ENCODE assay signal across 15 cellular contexts in genomic region chr10:30056281-30056680, GRCh38. TPM values are rescaled to one million over a fixed set of nuclear protein-coding genes. Genes with fewer than 3 reads are reported as not detected.
DNase-seq lines count a peak whose midpoint lies in the region; ATAC-seq, FAIRE-seq and TF ChIP-seq lines count a peak whose summit lies in the region.
"Had no signal": no experiment of that assay in that cellular context is flagged by ENCODE, and none has a peak within 500 bp of the region (broad histone marks: within the 10 kb centered on the region; RNA-seq: fewer than 3 reads in every experiment).

No MANE protein-coding gene starts in this region.

- H3K36me3 Mint-ChIP-seq in neural progenitor cell: no peaks in the 10 kb centered on the region
- no peaks in the 10 kb centered on the region for H3K36me3 Mint-ChIP-seq in activated CD4-positive, alpha-beta T cell treated with anti-CD3 and anti-CD28 coated beads for 36 hours (ENCODE audit: low read depth)
- H3K36me3 Mint-ChIP-seq: immature natural killer cell had no signal

- peaks cover 7% of the 10 kb centered on the region for H4K20me1 ChIP-seq in neural progenitor cell (ENCODE audit: low read depth)

- peak overlapping the region; percentile 83 for H3K4me2 ChIP-seq in neural progenitor cell

- CTCF ChIA-PET in activated CD4-positive, alpha-beta T cell treated with anti-CD3 and anti-CD28 coated beads for 36 hours (lab: Charles Lee): no interaction called here

- H3F3A ChIP-seq in neural progenitor cell (ENCODE audit: low read depth): peaks cover 35% of the 10 kb centered on the region

- ATAC-seq in left ventricle myocardium superior (no peak), GM19395 (IDR thresholded peaks at IDR 0.05; ENCODE audit: unreplicated experiment) (no peak)
- ATAC-seq in activated CD4-positive, alpha-beta T cell treated with anti-CD3 and anti-CD28 coated beads for 36 hours: no peak
- ATAC-seq: sciatic nerve had no signal

- no peak overlapping the region for H2AFZ ChIP-seq in neural progenitor cell (replicated peaks)

- H3K27me3 ChIP-seq in right atrium auricular region (no peaks in the 10 kb centered on the region), neural progenitor cell (peaks cover 32% of the 10 kb centered on the region), small intestine (ENCODE audit: control insufficient read depth in 2 of 2, insufficient read depth in 2 of 2, low read length in 2 of 2) (peaks cover 0 to 7% of the 10 kb centered on the region in 2 donors)
- H3K27me3 ChIP-seq: vagina had no signal

- TF ChIP-seq CTCF in right atrium auricular region (IDR thresholded peaks at IDR 0.05) (no peak), neural progenitor cell (IDR thresholded peaks at IDR 0.05) (no peak)

- H3K4me1 ChIP-seq in right atrium auricular region (peaks cover 0 to 63% of the 10 kb centered on the region in 2 donors), neural progenitor cell (peaks cover 37% of the 10 kb centered on the region), small intestine (ENCODE audit: control insufficient read depth in 2 of 2, insufficient read depth in 1 of 2, low read depth in 1 of 2, low read length in 1 of 2) (no peaks in the 10 kb centered on the region)

- H3K27ac Mint-ChIP-seq in neural progenitor cell: no peak overlapping the region
- H3K27ac Mint-ChIP-seq in activated CD4-positive, alpha-beta T cell treated with anti-CD3 and anti-CD28 coated beads for 36 hours: no peak overlapping the region
- H3K27ac Mint-ChIP-seq: activated CD4-positive, alpha-beta T cell treated with anti-CD3 and anti-CD28 coated beads, Interleukin-2, amount 10 ng/mL, durations not matched to agents 7 days and 5 days; immature natural killer cell had no signal

- FAIRE-seq in endometrium (lab: Jason Lieb, UNC): peak; percentile 39
- FAIRE-seq in small intestine (lab: Jason Lieb, UNC): no peak

- no peak overlapping the region for H3K4me3 Mint-ChIP-seq in neural progenitor cell
- no peak overlapping the region for H3K4me3 Mint-ChIP-seq in activated CD4-positive, alpha-beta T cell treated with anti-CD3 and anti-CD28 coated beads for 36 hours
- H3K4me3 Mint-ChIP-seq: activated CD4-positive, alpha-beta T cell treated with anti-CD3 and anti-CD28 coated beads, Interleukin-2, amount 10 ng/mL, durations not matched to agents 7 days and 5 days; immature natural killer cell had no signal

- H3K4me3 ChIP-seq in right atrium auricular region: peak overlapping the region in 1 of 2 donors; percentile 95
- no peak overlapping the region for H3K4me3 ChIP-seq in neural progenitor cell
- H3K4me3 ChIP-seq in small intestine (ENCODE audit: low read depth in 1 of 2, low read length in 2 of 2): no peak overlapping the region
- H3K4me3 ChIP-seq: vagina had no signal

- peak overlapping the region; percentile 94 to 95 for H3K27ac ChIP-seq in right atrium auricular region
- no peak overlapping the region for H3K27ac ChIP-seq in neural progenitor cell
- H3K27ac ChIP-seq in small intestine (ENCODE audit: low read depth in 1 of 2, low read length in 1 of 2): no peak overlapping the region

- WGBS in small intestine, 3 donors: 38 to 67% (median 45%) methylated on average over 1 of the region's 1 CpG

- DNase-seq in right atrium auricular region (ENCODE audit: low spot score) (no peak), left ventricle myocardium superior (no peak), neural progenitor cell (ENCODE audit: low spot score) (no peak), small intestine (no peak)
- DNase-seq in activated CD4-positive, alpha-beta T cell treated with anti-CD3 and anti-CD28 coated beads for 36 hours: no peak
- DNase-seq in activated CD4-positive, alpha-beta T cell treated with anti-CD3 and anti-CD28 coated beads, Interleukin-2, amount 50 U/mL, for 4 hours: no peak
- DNase-seq: activated CD4-positive, alpha-beta T cell treated with anti-CD3 and anti-CD28 coated beads, Interleukin-2, amount 10 ng/mL, durations not matched to agents 7 days and 5 days; activated effector memory CD4-positive, alpha-beta T cell treated with Interleukin-2 at 50 U/mL for 16 hours; DMS79; erythroblast; immature natural killer cell had no signal

- H3K9ac ChIP-seq in neural progenitor cell: no peak overlapping the region

- H3K27me3 Mint-ChIP-seq in neural progenitor cell (ENCODE audit: insufficient read depth, low read depth): peaks cover 7% of the 10 kb centered on the region
- H3K27me3 Mint-ChIP-seq in activated CD4-positive, alpha-beta T cell treated with anti-CD3 and anti-CD28 coated beads for 36 hours: peaks cover 42% of the 10 kb centered on the region

- H3K9me3 ChIP-seq in right atrium auricular region (no peaks in the 10 kb centered on the region), neural progenitor cell (ENCODE audit: low read depth) (no peaks in the 10 kb centered on the region), small intestine (ENCODE audit: control insufficient read depth, low read depth) (no peaks in the 10 kb centered on the region)
- H3K9me3 ChIP-seq: vagina had no signal

- H3K36me3 ChIP-seq in right atrium auricular region: no peaks in the 10 kb centered on the region
- H3K36me3 ChIP-seq in neural progenitor cell: no peaks in the 10 kb centered on the region
- no peaks in the 10 kb centered on the region for H3K36me3 ChIP-seq in small intestine (ENCODE audit: control insufficient read depth in 2 of 2, insufficient read depth in 2 of 2, low read length in 2 of 2)
- H3K36me3 ChIP-seq: vagina had no signal

- POLR2A ChIA-PET in activated CD4-positive, alpha-beta T cell treated with anti-CD3 and anti-CD28 coated beads for 36 hours (lab: Charles Lee): no interaction called here

- H3K4me1 Mint-ChIP-seq in neural progenitor cell: peaks cover 32% of the 10 kb centered on the region
- H3K4me1 Mint-ChIP-seq in activated CD4-positive, alpha-beta T cell treated with anti-CD3 and anti-CD28 coated beads for 36 hours: peaks cover 5% of the 10 kb centered on the region

- intact Hi-C loops in left ventricle myocardium superior (cut with micrococcal nuclease): no loop called here
- intact Hi-C loops in activated CD4-positive, alpha-beta T cell treated with anti-CD3 and anti-CD28 coated beads for 36 hours (cut with DNase I, micrococcal nuclease): no loop called here

- no peaks in the 10 kb centered on the region for H3K9me3 Mint-ChIP-seq in neural progenitor cell
- H3K9me3 Mint-ChIP-seq in activated CD4-positive, alpha-beta T cell treated with anti-CD3 and anti-CD28 coated beads for 36 hours (ENCODE audit: low read depth): no peaks in the 10 kb centered on the region
- H3K9me3 Mint-ChIP-seq: activated CD4-positive, alpha-beta T cell treated with anti-CD3 and anti-CD28 coated beads, Interleukin-2, amount 10 ng/mL, durations not matched to agents 7 days and 5 days; immature natural killer cell had no signal

- no peaks in the 10 kb centered on the region for H3K79me2 ChIP-seq in neural progenitor cell (ENCODE audit: low read depth)

RNA-seq across cellular contexts. Expression of gene JCAD, which starts 3.1 kb away (rescaled TPM):
- total RNA-seq in right atrium auricular region (10 to 100 TPM; 34.1 to 39.8 TPM), left ventricle myocardium superior (30.4 TPM), neural progenitor cell (ENCODE audit: low replicate concordance) (1.3 and 1.9 TPM in 2 replicates)
- not detected for total RNA-seq in activated CD4-positive, alpha-beta T cell treated with anti-CD3 and anti-CD28 coated beads for 36 hours
- polyA plus RNA-seq in small intestine: 1 to 10 TPM in 1 of 3 donors, under 1 TPM in 2; 0.22 to 5.0 (median 0.54) TPM

Comparison
In these comparisons a context has a peak if more than half of its experiments do, and no peak if none do; other contexts are left out.
1. H3K27ac ChIP-seq: peak in right atrium auricular region (2 of 2); none in neural progenitor cell (single experiment) and small intestine (0 of 2).
2. RNA of gene JCAD, which starts 3.1 kb away (total RNA-seq): 34.1 to 39.8 TPM in right atrium auricular region and 30.4 TPM in left ventricle myocardium superior (single experiment); 1.3 to 1.9 TPM in neural progenitor cell and not detected in activated CD4-positive, alpha-beta T cell treated with anti-CD3 and anti-CD28 coated beads for 36 hours; every median in the first group is over 10 times any median in the second.